Comparison of ENCODE assay signal across 9 cellular contexts in genomic region chr15:43518073-43518761, GRCh38. TPM values are rescaled to one million over a fixed set of nuclear protein-coding genes. Genes with fewer than 3 reads are reported as not detected.
DNase-seq lines count a peak whose midpoint lies in the region; ATAC-seq and TF ChIP-seq lines count a peak whose summit lies in the region.
"Had no signal": no experiment of that assay in that cellular context is flagged by ENCODE, and none has a peak within 500 bp of the region (broad histone marks: within the 10 kb centered on the region; RNA-seq: fewer than 3 reads in every experiment).

No MANE protein-coding gene starts in this region.

- H3K9me3 ChIP-seq in left lung (no peaks in the 10 kb centered on the region), stomach smooth muscle (ENCODE audit: control insufficient read depth in 2 of 2, low read length in 2 of 2) (no peaks in the 10 kb centered on the region)
- H3K9me3 ChIP-seq: A549 had no signal

- peak; percentile 61 for DNase-seq in DMS53 (lab: John Stamatoyannopoulos, UW)
- DNase-seq in DMS53 treated with DMSO at 0.1 percent for 48 hours (lab: John Stamatoyannopoulos, UW; ENCODE audit: unreplicated experiment), result no peak
- DNase-seq in NCI-H748 treated with DMSO at 0.1 percent for 48 hours (lab: John Stamatoyannopoulos, UW), result peak; percentile 16
- DNase-seq in left lung, result no peak

- TF ChIP-seq CTCF in left lung (IDR thresholded peaks at IDR 0.05), result no peak

- H3K36me3 ChIP-seq in left lung (no peaks in the 10 kb centered on the region), stomach smooth muscle (ENCODE audit: control insufficient read depth in 2 of 2, insufficient read depth in 2 of 2, low read length in 2 of 2) (peaks cover 28 to 29% of the 10 kb centered on the region in 2 donors)

- ATAC-seq in left lung, result peak; percentile 58
- ATAC-seq in GM21528 (IDR thresholded peaks at IDR 0.05; ENCODE audit: low FRiP score, unreplicated experiment), result no peak
- ATAC-seq in GM18519 (IDR thresholded peaks at IDR 0.05; ENCODE audit: low FRiP score, unreplicated experiment), result no peak
- ATAC-seq: A549 had no signal

- H3K9ac ChIP-seq in stomach smooth muscle (ENCODE audit: low read length in 2 of 2), result peak overlapping the region; percentile 70 to 91

- peaks cover 0 to 44% of the 10 kb centered on the region in 2 donors for H3K27me3 ChIP-seq in left lung
- no peaks in the 10 kb centered on the region for H3K27me3 ChIP-seq in stomach smooth muscle (ENCODE audit: control insufficient read depth in 1 of 2, insufficient read depth in 2 of 2, low read length in 2 of 2)

- peak overlapping the region; percentile 29 to 32 for H3K4me3 ChIP-seq in left lung
- H3K4me3 ChIP-seq in stomach smooth muscle (ENCODE audit: low read length in 2 of 2), result peak overlapping the region; percentile 92 to 96
- H3K4me3 ChIP-seq: A549 had no signal

- intact Hi-C loops in left lung (cut with DNase I), result no loop called here

- peaks cover 0 to 9% of the 10 kb centered on the region in 2 donors for H3K4me1 ChIP-seq in left lung
- peaks cover 39% of the 10 kb centered on the region for H3K4me1 ChIP-seq in stomach smooth muscle (ENCODE audit: control insufficient read depth, insufficient read depth, low read length)
- H3K4me1 ChIP-seq: A549 had no signal

- H3K27ac ChIP-seq in cingulate gyrus (ENCODE audit: low read depth, low read length), result peak overlapping the region; percentile 97
- H3K27ac ChIP-seq in left lung, result peak overlapping the region in 1 of 2 donors; percentile 13
- H3K27ac ChIP-seq in stomach smooth muscle (ENCODE audit: low read length), result peak overlapping the region; percentile 87
- H3K27ac ChIP-seq: A549 had no signal

RNA-seq across cellular contexts. Expression of gene MAP1A, which starts 0.8 kb away (rescaled TPM):
- 10 to 100 TPM; 12.7 to 13.4 TPM for total RNA-seq in left lung

RNA-seq across cellular contexts. Expression of gene TP53BP1, which starts 25.3 kb away (rescaled TPM):
- total RNA-seq in left lung, result 10 to 100 TPM; 32.7 to 42.4 TPM

Comparison
In these comparisons a context has a peak if more than half of its experiments do, and no peak if none do; other contexts are left out.
1. DNase-seq: peak in DMS53 (single experiment) and NCI-H748 treated with DMSO at 0.1 percent for 48 hours (single experiment); none in DMS53 treated with DMSO at 0.1 percent for 48 hours (single experiment) and left lung (0 of 2).